8 cellular contexts compared by ENCODE assay signal in the genomic region with DNA sequence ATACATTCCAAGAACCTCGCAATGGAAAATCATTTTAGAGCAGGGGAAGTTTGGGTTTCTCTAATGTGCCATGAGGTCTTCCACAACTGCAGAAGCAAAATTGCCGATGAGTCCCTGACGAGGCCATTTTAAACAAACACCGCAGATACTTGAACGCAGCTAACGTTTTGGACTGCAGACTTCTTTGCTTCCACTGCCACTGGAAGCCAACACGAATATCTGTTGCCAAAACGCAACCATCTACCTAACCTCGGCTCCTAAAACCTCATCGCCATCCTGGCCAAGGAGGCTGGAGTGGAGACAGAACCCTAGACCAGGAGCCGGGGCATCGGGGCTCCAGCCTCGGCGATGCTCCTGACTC. TPM values are rescaled to one million over a fixed set of nuclear protein-coding genes. Genes with fewer than 3 reads are reported as not detected.
DNase-seq lines count a peak whose midpoint lies in the region; ATAC-seq, FAIRE-seq and TF ChIP-seq lines count a peak whose summit lies in the region.

No MANE protein-coding gene starts in this region.

- no peak for TF ChIP-seq EP300 in gastroesophageal sphincter (IDR thresholded peaks at IDR 0.05)

- ATAC-seq in gastroesophageal sphincter = peak; percentile 1

- 4% methylated on average over 9 of the region's 14 CpGs; no CpG with 5 or more reads in 1 of the 2 donors for WGBS in gastroesophageal sphincter (ENCODE audit: low coverage in 1 of 2), 2 donors
- under 1% methylated on average over 12 of the region's 14 CpGs for WGBS in prostate gland

- POLR2A ChIA-PET in activated CD4-positive, alpha-beta memory T cell treated with anti-CD3 and anti-CD28 coated beads, Interleukin-2, amount 10 ng/mL, durations not matched to agents 7 days and 5 days (lab: Charles Lee) = interaction anchor here (0.6 to 2.8 kb wide), 12 partner anchors 9 to 577 kb away, joined by 3 to 27 read pairs (median 4); partner anchors contain the start of genes BPGM, CYREN and TMEM140

- no peaks in the 10 kb centered on the region for H3K9me3 Mint-ChIP-seq in activated CD4-positive, alpha-beta memory T cell treated with anti-CD3 and anti-CD28 coated beads, Interleukin-2, amount 10 ng/mL, durations not matched to agents 7 days and 5 days

- H3K4me1 ChIP-seq in gastroesophageal sphincter (peaks cover 0 to 36% (median 9%) of the 10 kb centered on the region in 3 donors), prostate gland (replicated peaks) (no peaks in the 10 kb centered on the region)

- peaks cover 0 to 15% of the 10 kb centered on the region in 2 donors for H3K36me3 ChIP-seq in gastroesophageal sphincter
- no peaks in the 10 kb centered on the region for H3K36me3 ChIP-seq in prostate gland

- H3K36me3 Mint-ChIP-seq in activated CD4-positive, alpha-beta memory T cell treated with anti-CD3 and anti-CD28 coated beads, Interleukin-2, amount 10 ng/mL, durations not matched to agents 7 days and 5 days (ENCODE audit: low read depth) = no peaks in the 10 kb centered on the region

- H3K4me3 ChIP-seq in gastroesophageal sphincter (peak overlapping the region; percentile 91 to 93), prostate gland (peak overlapping the region; percentile 81 to 86)

- no peak for TF ChIP-seq POLR2A in gastroesophageal sphincter (IDR thresholded peaks at IDR 0.05)
- TF ChIP-seq POLR2A in prostate gland (IDR thresholded peaks at IDR 0.05) = no peak
- TF ChIP-seq POLR2A in H54 (IDR thresholded peaks at IDR 0.05; ENCODE audit: low read depth, low read length) = no peak

- peak overlapping the region; percentile 93 to 98 (median 95) for H3K27ac ChIP-seq in gastroesophageal sphincter
- H3K27ac ChIP-seq in prostate gland = peak overlapping the region; percentile 89 to 95

- intact Hi-C loops in prostate gland (cut with DNase I) = loop anchor here (5.0 kb wide), 1 partner anchor 38 kb away; the partner anchor contains the start of gene CYREN

- peaks cover 32% of the 10 kb centered on the region for H3K4me1 Mint-ChIP-seq in activated CD4-positive, alpha-beta memory T cell treated with anti-CD3 and anti-CD28 coated beads, Interleukin-2, amount 10 ng/mL, durations not matched to agents 7 days and 5 days

- CTCF ChIA-PET in activated CD4-positive, alpha-beta memory T cell treated with anti-CD3 and anti-CD28 coated beads, Interleukin-2, amount 10 ng/mL, durations not matched to agents 7 days and 5 days (lab: Charles Lee) = interaction anchor here (0.9 to 3.7 kb wide), 8 partner anchors 9 to 225 kb away, joined by 3 to 25 read pairs (median 4); partner anchors contain the start of genes AGBL3, CYREN and TMEM140

- peak overlapping the region; percentile 40 for H3K27ac Mint-ChIP-seq in activated CD4-positive, alpha-beta memory T cell treated with anti-CD3 and anti-CD28 coated beads, Interleukin-2, amount 10 ng/mL, durations not matched to agents 7 days and 5 days

- H3K9me3 ChIP-seq in gastroesophageal sphincter (no peaks in the 10 kb centered on the region), prostate gland (no peaks in the 10 kb centered on the region)

- no peaks in the 10 kb centered on the region for H3K27me3 Mint-ChIP-seq in activated CD4-positive, alpha-beta memory T cell treated with anti-CD3 and anti-CD28 coated beads, Interleukin-2, amount 10 ng/mL, durations not matched to agents 7 days and 5 days

- FAIRE-seq in HTR-8/SVneo (lab: Jason Lieb, UNC) (no peak), H54 (lab: Jason Lieb, UNC) (no peak)

- TF ChIP-seq CTCF in GM10266 (IDR thresholded peaks at IDR 0.05; ENCODE audit: control insufficient read depth, insufficient read depth, low read depth, missing control alignments) (no peak), gastroesophageal sphincter (IDR thresholded peaks at IDR 0.05) (no peak), prostate gland (IDR thresholded peaks at IDR 0.05) (no peak)

- H3K27me3 ChIP-seq in gastroesophageal sphincter (no peaks in the 10 kb centered on the region), prostate gland (replicated peaks; ENCODE audit: insufficient read depth) (no peaks in the 10 kb centered on the region)

- H3K4me3 Mint-ChIP-seq in activated CD4-positive, alpha-beta memory T cell treated with anti-CD3 and anti-CD28 coated beads, Interleukin-2, amount 10 ng/mL, durations not matched to agents 7 days and 5 days = peak overlapping the region; percentile 94

- DNase-seq in GM10266 (ENCODE audit: extremely low spot score) (peak; percentile 43), HTR-8/SVneo (ENCODE audit: insufficient read length, low spot score) (peak; percentile 6), prostate gland (ENCODE audit: low spot score) (no peak), H54 (ENCODE audit: insufficient read length, low spot score) (no peak), amniotic stem cell (lab: John Stamatoyannopoulos, UW) (no peak), activated gamma-delta T cell treated with Interleukin-2 at 50 U/mL for 16 hours (no peak)
- DNase-seq in activated CD4-positive, alpha-beta memory T cell treated with anti-CD3 and anti-CD28 coated beads, Interleukin-2, amount 10 ng/mL, durations not matched to agents 7 days and 5 days = no peak

RNA-seq across cellular contexts. Expression of gene WDR91, which starts 0.5 kb away (rescaled TPM):
- total RNA-seq in activated CD4-positive, alpha-beta memory T cell treated with anti-CD3 and anti-CD28 coated beads, Interleukin-2, amount 10 ng/mL, durations not matched to agents 7 days and 5 days = 10 to 100 TPM; 10.7 to 11.6 TPM
- total RNA-seq in gastroesophageal sphincter = 10 to 100 TPM; 18.7 to 37.1 (median 30.0) TPM
- 10 to 100 TPM; 13.6 to 49.1 TPM for total RNA-seq in prostate gland

RNA-seq across cellular contexts. Expression of gene STRA8, which starts 22.8 kb away (rescaled TPM):
- total RNA-seq in activated CD4-positive, alpha-beta memory T cell treated with anti-CD3 and anti-CD28 coated beads, Interleukin-2, amount 10 ng/mL, durations not matched to agents 7 days and 5 days = not detected
- total RNA-seq in gastroesophageal sphincter (not detected), prostate gland (not detected)

RNA-seq across cellular contexts. Expression of gene CYREN, which starts 40.3 kb away (rescaled TPM):
- total RNA-seq in activated CD4-positive, alpha-beta memory T cell treated with anti-CD3 and anti-CD28 coated beads, Interleukin-2, amount 10 ng/mL, durations not matched to agents 7 days and 5 days = 10 to 100 TPM; 32.0 to 32.1 TPM
- total RNA-seq in gastroesophageal sphincter (10 to 100 TPM; 37.0 to 60.3 (median 49.7) TPM), prostate gland (10 to 100 TPM; 44.5 to 53.6 TPM)

Comparison
In these comparisons a context has a peak if more than half of its experiments do, and no peak if none do; other contexts are left out.
1. DNase-seq: peak in GM10266 (single experiment) and HTR-8/SVneo (single experiment); none in activated CD4-positive, alpha-beta memory T cell treated with anti-CD3 and anti-CD28 coated beads, Interleukin-2, amount 10 ng/mL, durations not matched to agents 7 days and 5 days (single experiment), prostate gland (single experiment), H54 (single experiment), amniotic stem cell (single experiment) and activated gamma-delta T cell treated with Interleukin-2 at 50 U/mL for 16 hours (single experiment).